Comparison of ENCODE assay signal across 1 cellular context in the genomic region with DNA sequence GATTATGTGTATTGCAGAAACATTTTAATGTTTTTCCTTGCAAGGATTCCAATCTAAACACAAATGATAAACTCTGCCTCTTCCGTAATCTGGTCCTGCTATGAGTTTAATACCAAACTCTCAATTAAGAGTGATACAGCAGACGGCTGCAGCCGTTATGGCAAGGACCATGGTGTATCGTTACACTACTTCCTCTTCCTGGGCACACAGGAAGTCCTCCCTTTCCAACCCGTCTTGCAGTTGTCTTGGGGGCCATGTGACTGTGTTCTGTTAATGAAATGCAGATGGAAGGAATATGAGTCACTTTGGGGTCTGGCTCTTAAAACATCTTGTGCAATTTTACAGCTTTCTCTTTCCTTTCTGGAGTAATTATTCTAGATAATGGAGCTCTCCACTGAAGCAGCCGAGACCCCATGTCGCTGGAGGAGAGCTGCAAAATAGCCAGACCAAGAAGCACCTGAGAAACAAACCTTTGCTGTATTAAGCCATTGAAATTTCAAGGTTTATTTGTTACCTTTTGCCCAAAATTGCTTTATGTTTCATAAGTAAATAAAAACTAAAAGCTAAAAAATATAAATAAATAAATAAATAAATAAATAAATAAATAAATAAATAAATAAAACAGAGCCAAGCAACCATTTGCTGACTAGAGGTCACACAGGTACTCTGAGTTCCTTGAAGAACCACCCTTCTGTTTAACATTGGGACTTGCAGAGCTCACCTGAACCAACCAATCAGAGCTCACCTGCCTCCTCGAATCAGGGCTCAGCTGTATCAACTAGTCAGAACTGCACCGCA.
TF ChIP-seq lines count a peak whose summit lies in the region.

No MANE protein-coding gene starts in this region.

TF ChIP-seq in HEK293, 187 proteins besides CTCF, POLR2A, EP300 and RAD21 (continued from another document):
- TF ChIP-seq, protein P1, sequence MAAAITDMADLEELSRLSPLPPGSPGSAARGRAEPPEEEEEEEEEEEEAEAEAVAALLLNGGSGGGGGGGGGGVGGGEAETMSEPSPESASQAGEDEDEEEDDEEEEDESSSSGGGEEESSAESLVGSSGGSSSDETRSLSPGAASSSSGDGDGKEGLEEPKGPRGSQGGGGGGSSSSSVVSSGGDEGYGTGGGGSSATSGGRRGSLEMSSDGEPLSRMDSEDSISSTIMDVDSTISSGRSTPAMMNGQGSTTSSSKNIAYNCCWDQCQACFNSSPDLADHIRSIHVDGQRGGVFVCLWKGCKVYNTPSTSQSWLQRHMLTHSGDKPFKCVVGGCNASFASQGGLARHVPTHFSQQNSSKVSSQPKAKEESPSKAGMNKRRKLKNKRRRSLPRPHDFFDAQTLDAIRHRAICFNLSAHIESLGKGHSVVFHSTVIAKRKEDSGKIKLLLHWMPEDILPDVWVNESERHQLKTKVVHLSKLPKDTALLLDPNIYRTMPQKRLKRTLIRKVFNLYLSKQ (tag by site-specific recombination; IDR thresholded peaks at IDR 0.05; ENCODE audit: borderline replicate concordance), result 0 out of 2 replicates have a peak, but pooled peaks have one; percentile 56
- TF ChIP-seq, protein P2, sequence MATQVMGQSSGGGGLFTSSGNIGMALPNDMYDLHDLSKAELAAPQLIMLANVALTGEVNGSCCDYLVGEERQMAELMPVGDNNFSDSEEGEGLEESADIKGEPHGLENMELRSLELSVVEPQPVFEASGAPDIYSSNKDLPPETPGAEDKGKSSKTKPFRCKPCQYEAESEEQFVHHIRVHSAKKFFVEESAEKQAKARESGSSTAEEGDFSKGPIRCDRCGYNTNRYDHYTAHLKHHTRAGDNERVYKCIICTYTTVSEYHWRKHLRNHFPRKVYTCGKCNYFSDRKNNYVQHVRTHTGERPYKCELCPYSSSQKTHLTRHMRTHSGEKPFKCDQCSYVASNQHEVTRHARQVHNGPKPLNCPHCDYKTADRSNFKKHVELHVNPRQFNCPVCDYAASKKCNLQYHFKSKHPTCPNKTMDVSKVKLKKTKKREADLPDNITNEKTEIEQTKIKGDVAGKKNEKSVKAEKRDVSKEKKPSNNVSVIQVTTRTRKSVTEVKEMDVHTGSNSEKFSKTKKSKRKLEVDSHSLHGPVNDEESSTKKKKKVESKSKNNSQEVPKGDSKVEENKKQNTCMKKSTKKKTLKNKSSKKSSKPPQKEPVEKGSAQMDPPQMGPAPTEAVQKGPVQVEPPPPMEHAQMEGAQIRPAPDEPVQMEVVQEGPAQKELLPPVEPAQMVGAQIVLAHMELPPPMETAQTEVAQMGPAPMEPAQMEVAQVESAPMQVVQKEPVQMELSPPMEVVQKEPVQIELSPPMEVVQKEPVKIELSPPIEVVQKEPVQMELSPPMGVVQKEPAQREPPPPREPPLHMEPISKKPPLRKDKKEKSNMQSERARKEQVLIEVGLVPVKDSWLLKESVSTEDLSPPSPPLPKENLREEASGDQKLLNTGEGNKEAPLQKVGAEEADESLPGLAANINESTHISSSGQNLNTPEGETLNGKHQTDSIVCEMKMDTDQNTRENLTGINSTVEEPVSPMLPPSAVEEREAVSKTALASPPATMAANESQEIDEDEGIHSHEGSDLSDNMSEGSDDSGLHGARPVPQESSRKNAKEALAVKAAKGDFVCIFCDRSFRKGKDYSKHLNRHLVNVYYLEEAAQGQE (tag by site-specific recombination; IDR thresholded peaks at IDR 0.05), result peak; percentile 79
- TF ChIP-seq ZFP37 (tag by site-specific recombination; IDR thresholded peaks at IDR 0.05) (0 out of 2 replicates have a peak, but pooled peaks have one; percentile 33), ZNF112 (tag by site-specific recombination; IDR thresholded peaks at IDR 0.05) (no peak), ZNF394 (tag by site-specific recombination; IDR thresholded peaks at IDR 0.05; ENCODE audit: borderline replicate concordance) (peak; percentile 92), YY2 (tag by site-specific recombination; IDR thresholded peaks at IDR 0.05) (no peak), ZNF433 (tag by site-specific recombination; IDR thresholded peaks at IDR 0.05; ENCODE audit: low read depth) (0 out of 2 replicates have a peak, but pooled peaks have one; percentile 34), ZNF529 (tag by site-specific recombination; IDR thresholded peaks at IDR 0.05; ENCODE audit: insufficient replicate concordance) (peak; percentile 13), ZNF664 (tag by site-specific recombination; IDR thresholded peaks at IDR 0.05) (peak; percentile 52; the same call in 1 of the 2 replicates), RBAK (tag by site-specific recombination; IDR thresholded peaks at IDR 0.05) (no peak), SP7 (tag by site-specific recombination; IDR thresholded peaks at IDR 0.05) (no peak), ZNF16 (tag by site-specific recombination; IDR thresholded peaks at IDR 0.05; ENCODE audit: low read depth) (no peak), SCRT1 (tag by site-specific recombination; IDR thresholded peaks at IDR 0.05; ENCODE audit: borderline replicate concordance) (no peak), ZNF658 (tag by site-specific recombination; IDR thresholded peaks at IDR 0.05) (no peak), ZNF140 (tag by site-specific recombination; IDR thresholded peaks at IDR 0.05) (peak; percentile 76; the same call in 1 of the 2 replicates), ZNF654 (tag by site-specific recombination; IDR thresholded peaks at IDR 0.05; ENCODE audit: low read depth) (peak; percentile 28; the same call in 1 of the 2 replicates), ZNF623 (tag by site-specific recombination; IDR thresholded peaks at IDR 0.05) (peak; percentile 77), ZNF837 (tag by site-specific recombination; IDR thresholded peaks at IDR 0.05) (no peak), ZNF19 (tag by site-specific recombination; IDR thresholded peaks at IDR 0.05; ENCODE audit: low read depth) (no peak), MYNN (tag by site-specific recombination; IDR thresholded peaks at IDR 0.05; ENCODE audit: borderline replicate concordance) (no peak), ZNF792 (tag by site-specific recombination; IDR thresholded peaks at IDR 0.05) (no peak), ZNF404 (tag by site-specific recombination; IDR thresholded peaks at IDR 0.05) (0 out of 2 replicates have a peak, but pooled peaks have one; percentile 30), OSR2 (tag by site-specific recombination; IDR thresholded peaks at IDR 0.05) (no peak), ZNF549 (tag by site-specific recombination; IDR thresholded peaks at IDR 0.05) (no peak), ZNF132 (tag by site-specific recombination; IDR thresholded peaks at IDR 0.05; ENCODE audit: borderline replicate concordance) (no peak)
- TF ChIP-seq, protein P3, sequence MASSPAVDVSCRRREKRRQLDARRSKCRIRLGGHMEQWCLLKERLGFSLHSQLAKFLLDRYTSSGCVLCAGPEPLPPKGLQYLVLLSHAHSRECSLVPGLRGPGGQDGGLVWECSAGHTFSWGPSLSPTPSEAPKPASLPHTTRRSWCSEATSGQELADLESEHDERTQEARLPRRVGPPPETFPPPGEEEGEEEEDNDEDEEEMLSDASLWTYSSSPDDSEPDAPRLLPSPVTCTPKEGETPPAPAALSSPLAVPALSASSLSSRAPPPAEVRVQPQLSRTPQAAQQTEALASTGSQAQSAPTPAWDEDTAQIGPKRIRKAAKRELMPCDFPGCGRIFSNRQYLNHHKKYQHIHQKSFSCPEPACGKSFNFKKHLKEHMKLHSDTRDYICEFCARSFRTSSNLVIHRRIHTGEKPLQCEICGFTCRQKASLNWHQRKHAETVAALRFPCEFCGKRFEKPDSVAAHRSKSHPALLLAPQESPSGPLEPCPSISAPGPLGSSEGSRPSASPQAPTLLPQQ (tag by site-specific recombination; IDR thresholded peaks at IDR 0.05), result no peak
